28 cellular contexts compared by ENCODE assay signal in genomic region chr10:21403256-21404015, GRCh38.
DNase-seq lines count a peak whose midpoint lies in the region; ATAC-seq and TF ChIP-seq lines count a peak whose summit lies in the region.
"Had no signal": no experiment of that assay in that cellular context is flagged by ENCODE, and none has a peak within 500 bp of the region (broad histone marks: within the 10 kb centered on the region; RNA-seq: fewer than 3 reads in every experiment).

No MANE protein-coding gene starts in this region.

- H2AFZ ChIP-seq in H9 (ENCODE audit: low read length) (no peak overlapping the region), trophoblast cell (ENCODE audit: insufficient read depth, low read length, poor library complexity) (no peak overlapping the region)

- H2BK120ac ChIP-seq in H9 (ENCODE audit: low read depth, low read length, poor library complexity, severe bottlenecking) (no peak overlapping the region), trophoblast cell (ENCODE audit: insufficient read depth, low read length, poor library complexity) (peak overlapping the region; percentile 36)

- peaks cover 6 to 30% (median 18%) of the 10 kb centered on the region in 3 experiments; a peak in 6 of 7 replicates for H3K36me3 Mint-ChIP-seq in H9 (ENCODE audit: insufficient read depth in 1 of 3, low read depth in 3 of 3)
- H3K36me3 Mint-ChIP-seq: activated CD8-positive, alpha-beta memory T cell treated with anti-CD3 and anti-CD28 coated beads, Interleukin-2, amount 10 ng/mL, durations not matched to agents 7 days and 5 days; CD8-positive, alpha-beta memory T cell; naive thymus-derived CD8-positive, alpha-beta T cell had no signal

- H3K4me3 ChIP-seq in trophoblast cell (ENCODE audit: low read depth, low read length): no peak overlapping the region
- no peak overlapping the region for H3K4me3 ChIP-seq in prostate gland
- H3K4me3 ChIP-seq: ascending aorta, cardiac muscle cell, left ventricle myocardium inferior, uterus had no signal

- H3K14ac ChIP-seq in H9 (ENCODE audit: insufficient read depth, low read length) (no peak overlapping the region), trophoblast cell (ENCODE audit: low read length) (no peak overlapping the region)

- no peaks in the 10 kb centered on the region for H3K9me3 ChIP-seq in H9 (ENCODE audit: control insufficient read depth, low read depth, low read length)
- peaks cover 8% of the 10 kb centered on the region for H3K9me3 ChIP-seq in trophoblast cell (ENCODE audit: insufficient read depth, low read depth, low read length)
- H3K9me3 ChIP-seq in prostate gland: no peaks in the 10 kb centered on the region
- H3K9me3 ChIP-seq: ascending aorta, uterus had no signal

- TF ChIP-seq POLR2A in prostate gland (IDR thresholded peaks at IDR 0.05): no peak

- H3K56ac ChIP-seq in H9 (ENCODE audit: insufficient read length, low read depth, low read length): no peak overlapping the region

- H3K23ac ChIP-seq in H9 (ENCODE audit: insufficient read length, low read depth, low read length) (no peak overlapping the region), trophoblast cell (ENCODE audit: low read length) (no peak overlapping the region)

- no CpG with 5 or more reads among the region's 8 CpGs for WGBS in H9 (ENCODE audit: extremely low coverage, insufficient read length, low lambda C conversion rate)
- no CpG with 5 or more reads among the region's 8 CpGs for WGBS in trophoblast cell (ENCODE audit: extremely low coverage, insufficient coverage, insufficient read length)
- WGBS in prostate gland: 73% methylated on average over 8 of the region's 8 CpGs

- H3K23me2 ChIP-seq in H9 (ENCODE audit: insufficient read length, low read depth, low read length, poor library complexity, severe bottlenecking): no peaks in the 10 kb centered on the region

- H3K4me1 Mint-ChIP-seq in H9: peaks cover 61 to 69% of the 10 kb centered on the region in 2 experiments

- TF ChIP-seq CTCF in H9 (conservative IDR thresholded peaks at IDR 0.05) (no peak), prostate gland (IDR thresholded peaks at IDR 0.05) (no peak)

- intact Hi-C loops in prostate gland (cut with DNase I): no loop called here

- H2BK20ac ChIP-seq in H9 (ENCODE audit: low read depth, low read length, poor library complexity, severe bottlenecking): no peak overlapping the region

- no peak overlapping the region for H3K4ac ChIP-seq in H9 (ENCODE audit: low read depth, low read length)
- no peak overlapping the region for H3K4ac ChIP-seq in trophoblast cell (ENCODE audit: low read depth, low read length)

- peak; percentile 80 for ATAC-seq in esophagus mucosa
- ATAC-seq: activated CD8-positive, alpha-beta memory T cell treated with anti-CD3 and anti-CD28 coated beads, Interleukin-2, amount 10 ng/mL, durations not matched to agents 7 days and 5 days; HepG2; naive thymus-derived CD8-positive, alpha-beta T cell; Right ventricle myocardium inferior; SK-N-SH treated with all-trans-retinoic acid at 6 μM for 48 hours; stimulated activated naive CD8-positive, alpha-beta T cell treated with anti-CD3 and anti-CD28 coated beads, Interleukin-15, Interleukin-2, amounts not matched to agents 100 U/mL and 50 U/mL, for 24 hours; T-helper 17 cell had no signal

- no peak overlapping the region for H2BK5ac ChIP-seq in H9 (ENCODE audit: insufficient read length, low read length)
- no peak overlapping the region for H2BK5ac ChIP-seq in trophoblast cell (ENCODE audit: low read depth, low read length, poor library complexity)

- H4K5ac ChIP-seq in H9 (ENCODE audit: insufficient read length, low read depth, low read length): no peak overlapping the region

- DNase-seq in H9: no peak
- DNase-seq in NCI-H526 treated with DMSO at 0.1 percent for 48 hours (lab: John Stamatoyannopoulos, UW): peak; percentile 51
- no peak for DNase-seq in trophoblast cell
- no peak for DNase-seq in middle frontal gyrus (ENCODE audit: extremely low spot score, low spot score)
- no peak for DNase-seq in COLO829 (ENCODE audit: low spot score)
- DNase-seq in prostate gland (ENCODE audit: low spot score): no peak
- DNase-seq: activated CD4-positive, alpha-beta T cell treated with anti-CD3 and anti-CD28 coated beads, Interleukin-2, amount 50 U/mL, for 4 hours; activated CD8-positive, alpha-beta memory T cell treated with anti-CD3 and anti-CD28 coated beads, Interleukin-2, amount 10 ng/mL, durations not matched to agents 7 days and 5 days; activated T-cell treated with anti-CD3 and anti-CD28 coated beads, Interleukin-2, amount 50 U/mL, for 48 hours; CD8-positive, alpha-beta memory T cell; DMS53; glutamatergic neuron; HCEC 1CT; left ventricle myocardium inferior; naive thymus-derived CD8-positive, alpha-beta T cell; NCI-H1436 treated with DMSO at 0.1 percent for 48 hours; NCI-H2081 treated with DMSO at 0.1 percent for 48 hours; NCI-H446 treated with DMSO at 0.1 percent for 48 hours; small intestine; stimulated activated naive CD8-positive, alpha-beta T cell treated with anti-CD3 and anti-CD28 coated beads, Interleukin-15, Interleukin-2, amounts not matched to agents 100 U/mL and 50 U/mL, for 24 hours; T-helper 17 cell; uterus had no signal

- H3K27me3 ChIP-seq in H9 (ENCODE audit: insufficient read depth, low read length) (no peaks in the 10 kb centered on the region), trophoblast cell (ENCODE audit: insufficient read depth, low read length) (no peaks in the 10 kb centered on the region), prostate gland (replicated peaks; ENCODE audit: insufficient read depth) (no peaks in the 10 kb centered on the region)
- H3K27me3 ChIP-seq: ascending aorta, cardiac muscle cell, uterus had no signal

- H3K36me3 ChIP-seq in trophoblast cell (ENCODE audit: control insufficient read depth in 1 of 2, insufficient read depth in 2 of 2, low read length in 2 of 2) (no peaks in the 10 kb centered on the region), prostate gland (no peaks in the 10 kb centered on the region)
- H3K36me3 ChIP-seq: ascending aorta, cardiac muscle cell, left ventricle myocardium inferior, uterus had no signal

- H3K27ac Mint-ChIP-seq in H9: peak overlapping the region; percentile 80 to 88 (median 84); a peak in 4 of 7 replicates
- H3K27ac Mint-ChIP-seq: activated CD8-positive, alpha-beta memory T cell treated with anti-CD3 and anti-CD28 coated beads, Interleukin-2, amount 10 ng/mL, durations not matched to agents 7 days and 5 days; naive thymus-derived CD8-positive, alpha-beta T cell; T-helper 17 cell had no signal

- no peak overlapping the region for H3K18ac ChIP-seq in H9 (ENCODE audit: insufficient read length, low read depth, low read length)
- no peak overlapping the region for H3K18ac ChIP-seq in trophoblast cell (ENCODE audit: low read length)

- H3K79me1 ChIP-seq in H9 (ENCODE audit: insufficient read depth, low read depth, low read length, poor library complexity, severe bottlenecking) (no peaks in the 10 kb centered on the region), trophoblast cell (ENCODE audit: low read length) (peaks cover 29% of the 10 kb centered on the region)

- peaks cover 2% of the 10 kb centered on the region; the same call in 1 of the 2 replicates for H3K27me3 Mint-ChIP-seq in H9 (ENCODE audit: low read depth)

- no peak overlapping the region for H3K27ac ChIP-seq in H9 (ENCODE audit: insufficient read length, low read depth, low read length)
- no peak overlapping the region for H3K27ac ChIP-seq in trophoblast cell (ENCODE audit: low read depth, low read length)
- H3K27ac ChIP-seq in prostate gland: no peak overlapping the region
- H3K27ac ChIP-seq: ascending aorta, cardiac muscle cell, left ventricle myocardium inferior, uterus had no signal

- peaks cover 26 to 29% of the 10 kb centered on the region in 2 experiments for H3K9me3 Mint-ChIP-seq in H9
- H3K9me3 Mint-ChIP-seq: CD8-positive, alpha-beta memory T cell; naive thymus-derived CD8-positive, alpha-beta T cell had no signal

- H3K9ac ChIP-seq in H9 (ENCODE audit: extremely low read depth, insufficient read length, low read length): no peak overlapping the region
- no peak overlapping the region for H3K9ac ChIP-seq in trophoblast cell (ENCODE audit: low read length)

- no peaks in the 10 kb centered on the region for H4K20me1 ChIP-seq in H9 (ENCODE audit: control insufficient read depth, insufficient read depth, insufficient read length)

- H3K4me2 ChIP-seq in H9 (ENCODE audit: insufficient read depth, insufficient read length, low read length) (no peak overlapping the region), trophoblast cell (ENCODE audit: low read length) (no peak overlapping the region)

- no peak overlapping the region for H2BK12ac ChIP-seq in H9 (ENCODE audit: insufficient read length, low read depth, low read length)
- peak overlapping the region; percentile 72 for H2BK12ac ChIP-seq in trophoblast cell (ENCODE audit: low read length)

- no peaks in the 10 kb centered on the region for H3K79me2 ChIP-seq in H9 (ENCODE audit: insufficient read depth, low read length)
- H3K79me2 ChIP-seq in trophoblast cell (ENCODE audit: control insufficient read depth, insufficient read depth, low read length, poor library complexity): no peaks in the 10 kb centered on the region

- H4K8ac ChIP-seq in H9 (replicated peaks; ENCODE audit: insufficient read length, low read depth, low read length) (no peak overlapping the region), trophoblast cell (ENCODE audit: low read depth, low read length) (peak overlapping the region; percentile 39)

- no peak overlapping the region for H2BK15ac ChIP-seq in H9 (ENCODE audit: low read depth, low read length)

- H3T11ph ChIP-seq in H9 (ENCODE audit: low read length): no peak overlapping the region

- H3K4me1 ChIP-seq in H9 (ENCODE audit: insufficient read depth, low read length) (peaks cover 3% of the 10 kb centered on the region), trophoblast cell (ENCODE audit: control insufficient read depth in 1 of 2, insufficient read depth in 2 of 2, low read length in 2 of 2) (peaks cover 13 to 16% of the 10 kb centered on the region in 2 experiments), prostate gland (replicated peaks) (no peaks in the 10 kb centered on the region)
- H3K4me1 ChIP-seq: ascending aorta, uterus had no signal

- H2AK5ac ChIP-seq in H9 (ENCODE audit: insufficient read length, low read length): no peak overlapping the region
- H2AK5ac ChIP-seq in trophoblast cell (ENCODE audit: low read length): no peak overlapping the region

- H4K91ac ChIP-seq in H9 (ENCODE audit: insufficient read length, low read depth, low read length) (no peak overlapping the region), trophoblast cell (ENCODE audit: low read depth, low read length) (peak overlapping the region; percentile 13)

- H4K12ac ChIP-seq in trophoblast cell (ENCODE audit: low read depth, low read length): no peak overlapping the region

- no peak overlapping the region for H3K4me3 Mint-ChIP-seq in H9
- H3K4me3 Mint-ChIP-seq: activated CD8-positive, alpha-beta memory T cell treated with anti-CD3 and anti-CD28 coated beads, Interleukin-2, amount 10 ng/mL, durations not matched to agents 7 days and 5 days; CD8-positive, alpha-beta memory T cell; naive thymus-derived CD8-positive, alpha-beta T cell; T-helper 17 cell had no signal
